ENCODE assay signal across 12 cellular contexts in the genomic region with DNA sequence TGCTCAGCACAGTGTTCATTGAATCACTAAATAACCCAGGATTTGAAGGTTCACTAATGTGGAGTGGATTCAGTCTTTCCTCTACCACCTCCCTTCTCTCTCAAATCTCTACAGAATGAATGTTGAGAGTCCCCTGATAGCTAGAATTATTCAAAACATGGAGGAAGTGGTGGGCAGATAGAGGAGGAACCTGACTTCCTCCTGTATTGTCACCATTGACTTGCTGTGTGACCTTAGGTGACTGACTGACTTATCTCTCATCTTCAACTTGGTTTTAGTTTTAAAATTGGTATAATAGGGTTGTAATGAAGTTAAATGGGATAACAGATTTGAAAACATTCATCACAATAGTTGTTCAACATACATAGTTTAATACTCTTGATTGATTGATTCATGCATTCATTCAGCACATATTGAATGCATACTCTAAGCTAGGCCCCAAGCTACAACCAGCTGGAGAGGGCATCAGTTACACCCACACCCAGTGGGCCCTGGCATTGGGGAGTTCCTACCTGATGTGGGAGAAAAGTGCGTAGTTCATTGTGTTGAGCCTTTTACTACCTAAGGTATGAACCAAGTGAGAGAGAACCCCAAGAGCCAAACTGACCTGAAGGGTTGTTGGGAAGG.
DNase-seq lines count a peak whose midpoint lies in the region; ATAC-seq and TF ChIP-seq lines count a peak whose summit lies in the region.
"Had no signal": no experiment of that assay in that cellular context is flagged by ENCODE, and none has a peak within 500 bp of the region (broad histone marks: within the 10 kb centered on the region; RNA-seq: fewer than 3 reads in every experiment).

No MANE protein-coding gene starts in this region.

- no peaks in the 10 kb centered on the region for H3K9me2 ChIP-seq in Karpas-422 (replicated peaks; ENCODE audit: insufficient read depth, low read length)

- H3K27me3 ChIP-seq in Karpas-422 (ENCODE audit: low read length) (no peaks in the 10 kb centered on the region), H7 (ENCODE audit: control insufficient read depth, insufficient read depth, low read length) (no peaks in the 10 kb centered on the region)
- no peaks in the 10 kb centered on the region for H3K27me3 ChIP-seq in naive thymus-derived CD4-positive, alpha-beta T cell (ENCODE audit: control insufficient read depth in 2 of 2, insufficient read depth in 2 of 2, low read length in 2 of 2)
- H3K27me3 ChIP-seq: testis had no signal

- H4K20me1 ChIP-seq in Karpas-422 (ENCODE audit: insufficient read depth, low read depth, low read length): 0 out of 2 replicates have a peak, but pooled peaks cover 5% of the 10 kb centered on the region

- H3K27ac Mint-ChIP-seq in naive thymus-derived CD4-positive, alpha-beta T cell: peak overlapping the region in 8 of 9 donors; percentile 4 to 67 (median 52)

- intact Hi-C loops in naive thymus-derived CD4-positive, alpha-beta T cell (cut with micrococcal nuclease): no loop called here

- peak; percentile 53 for ATAC-seq in GM18505 (IDR thresholded peaks at IDR 0.05; ENCODE audit: unreplicated experiment)
- ATAC-seq in GM21529 (IDR thresholded peaks at IDR 0.05; ENCODE audit: unreplicated experiment): peak; percentile 71
- ATAC-seq in naive thymus-derived CD4-positive, alpha-beta T cell: no peak
- ATAC-seq: Panc1 had no signal

- CTCF ChIA-PET in naive thymus-derived CD4-positive, alpha-beta T cell (lab: Charles Lee): interaction anchor here (0.7 kb wide), 1 partner anchor 823 kb away, joined by 4 read pairs; no protein-coding TSS in a partner anchor

- H3K4me3 ChIP-seq in Karpas-422 (ENCODE audit: low read length): no peak overlapping the region
- H3K4me3 ChIP-seq in naive thymus-derived CD4-positive, alpha-beta T cell (ENCODE audit: low read length): no peak overlapping the region
- H3K4me3 ChIP-seq in H7 (ENCODE audit: insufficient read depth, low read depth, low read length): no peak overlapping the region
- H3K4me3 ChIP-seq: testis had no signal

- H3K4me1 Mint-ChIP-seq in naive thymus-derived CD4-positive, alpha-beta T cell: peaks cover 15 to 24% (median 21%) of the 10 kb centered on the region in 7 donors

- no peak overlapping the region for H3K27ac ChIP-seq in Karpas-422 (ENCODE audit: low read length)
- no peak overlapping the region for H3K27ac ChIP-seq in naive thymus-derived CD4-positive, alpha-beta T cell (ENCODE audit: low read depth, low read length)
- H3K27ac ChIP-seq: parathyroid adenoma, testis, WERI-Rb-1 had no signal

- peaks cover 13% of the 10 kb centered on the region for H3K4me1 ChIP-seq in Karpas-422 (ENCODE audit: low read length)
- peaks cover 4 to 5% of the 10 kb centered on the region in 2 donors for H3K4me1 ChIP-seq in naive thymus-derived CD4-positive, alpha-beta T cell (ENCODE audit: control insufficient read depth in 2 of 2, insufficient read depth in 2 of 2, low read length in 2 of 2)
- H3K4me1 ChIP-seq: parathyroid adenoma, testis had no signal

- no peaks in the 10 kb centered on the region for H3K27me3 Mint-ChIP-seq in naive thymus-derived CD4-positive, alpha-beta T cell

- POLR2A ChIA-PET in naive thymus-derived CD4-positive, alpha-beta T cell (lab: Charles Lee): no interaction called here

- H3K79me2 ChIP-seq in Karpas-422 (ENCODE audit: low read length): no peaks in the 10 kb centered on the region
- H3K79me2 ChIP-seq: parathyroid adenoma had no signal

- H3K9ac ChIP-seq in Karpas-422 (ENCODE audit: low read length): no peak overlapping the region
- H3K9ac ChIP-seq: parathyroid adenoma had no signal

- H3K4me3 Mint-ChIP-seq in naive thymus-derived CD4-positive, alpha-beta T cell: no peak overlapping the region

- H2AFZ ChIP-seq in Karpas-422 (ENCODE audit: low read length): no peak overlapping the region
- H2AFZ ChIP-seq: parathyroid adenoma had no signal

- H3K9me3 ChIP-seq in Karpas-422 (ENCODE audit: low read length): no peaks in the 10 kb centered on the region
- H3K9me3 ChIP-seq in naive thymus-derived CD4-positive, alpha-beta T cell (ENCODE audit: control insufficient read depth in 2 of 3, low read length in 3 of 3): no peaks in the 10 kb centered on the region
- H3K9me3 ChIP-seq: testis had no signal

- no peak for TF ChIP-seq POLR2A in GM18505 (IDR thresholded peaks at IDR 0.05; ENCODE audit: borderline replicate concordance, extremely low read depth, insufficient read depth, insufficient read length)

- H3K36me3 ChIP-seq in Karpas-422 (ENCODE audit: insufficient read depth, low read length) (no peaks in the 10 kb centered on the region), H7 (replicated peaks; ENCODE audit: control insufficient read depth, insufficient read depth, low read length) (no peaks in the 10 kb centered on the region)
- H3K36me3 ChIP-seq in naive thymus-derived CD4-positive, alpha-beta T cell (ENCODE audit: control insufficient read depth in 2 of 3, insufficient read depth in 3 of 3, low read length in 3 of 3): peaks cover 0 to 4% (median 0%) of the 10 kb centered on the region in 3 experiments
- H3K36me3 ChIP-seq: WERI-Rb-1 had no signal

- H3K9me3 Mint-ChIP-seq in naive thymus-derived CD4-positive, alpha-beta T cell: no peaks in the 10 kb centered on the region

- peak; percentile 59 for DNase-seq in Karpas-422
- DNase-seq in naive thymus-derived CD4-positive, alpha-beta T cell: no peak
- no peak for DNase-seq in NCI-H774 (lab: John Stamatoyannopoulos, UW)
- no peak for DNase-seq in NCI-H2107 (lab: John Stamatoyannopoulos, UW)
- DNase-seq in H7: no peak
- DNase-seq: stimulated activated CD4-positive, alpha-beta T cell treated with anti-CD3 and anti-CD28 coated beads, Interleukin-2, amount 100 ng/mL, for 24 hours; testis; WERI-Rb-1 had no signal

- peak overlapping the region; percentile 37 for H3K4me2 ChIP-seq in Karpas-422 (ENCODE audit: low read depth, low read length, poor library complexity, severe bottlenecking)

- H3K36me3 Mint-ChIP-seq in naive thymus-derived CD4-positive, alpha-beta T cell: peaks cover 0 to 7% (median 0%) of the 10 kb centered on the region in 5 donors
